15 cellular contexts compared by ENCODE assay signal in the genomic region with DNA sequence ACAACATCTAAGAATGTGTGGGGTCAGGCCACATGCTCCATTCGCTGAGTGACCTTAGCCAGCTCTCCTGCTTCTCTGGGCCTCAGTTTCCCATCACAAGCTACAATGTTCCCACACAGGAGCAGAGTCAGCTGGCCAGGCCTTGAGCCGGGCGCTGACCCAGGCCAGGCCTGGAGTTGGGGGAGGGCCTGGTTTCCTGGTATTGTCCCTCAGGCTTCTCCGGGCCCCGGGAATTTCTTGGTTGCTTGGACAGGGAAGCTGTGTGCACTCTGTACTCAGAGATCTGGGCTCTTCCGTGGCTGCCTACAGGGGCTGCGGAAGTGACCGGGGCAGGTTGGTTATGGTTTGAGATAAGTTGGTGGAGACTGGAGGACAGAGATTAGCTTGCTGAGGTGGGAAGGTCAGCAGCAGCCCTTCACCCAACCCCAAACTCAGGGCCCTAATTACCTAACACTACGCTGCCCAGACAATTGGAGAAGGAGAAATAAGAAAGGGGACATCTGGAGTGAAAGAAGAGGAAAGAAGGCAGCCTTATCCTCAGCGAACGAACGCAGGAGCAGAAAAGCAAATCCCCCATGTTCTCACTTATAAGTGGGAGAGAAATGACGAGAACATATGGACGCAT. TPM values are rescaled to one million over a fixed set of nuclear protein-coding genes. Genes with fewer than 3 reads are reported as not detected.
A peak's percentile ranks its signal among the peaks of the same experiment; 100 is the strongest.
DNase-seq lines count a peak whose midpoint lies in the region; ATAC-seq and TF ChIP-seq lines count a peak whose summit lies in the region.
"Had no signal": no experiment of that assay in that cellular context is flagged by ENCODE, and none has a peak within 500 bp of the region (broad histone marks: within the 10 kb centered on the region; RNA-seq: fewer than 3 reads in every experiment).

No MANE protein-coding gene starts in this region.

- TF ChIP-seq CTCF in cardiac muscle cell (IDR thresholded peaks at IDR 0.05; ENCODE audit: low read depth, low read length) (no peak), neural crest cell (conservative IDR thresholded peaks at IDR 0.05) (no peak)

- H3K36me3 ChIP-seq in cardiac muscle cell = peaks cover 9% of the 10 kb centered on the region
- H3K36me3 ChIP-seq: suprapubic skin had no signal

- peaks cover 16% of the 10 kb centered on the region for H3K4me1 Mint-ChIP-seq in neural crest cell

- intact Hi-C loops in Right ventricle myocardium inferior (cut with DNase I) (loop anchor here (5.0 kb wide), 1 partner anchor 172 kb away; no protein-coding TSS in a partner anchor), cardiac septum (cut with DNase I) (no loop called here)

- ATAC-seq in Right ventricle myocardium inferior (peak; percentile 47), HG02798 (IDR thresholded peaks at IDR 0.05; ENCODE audit: poor library complexity, unreplicated experiment) (no peak)

- no peaks in the 10 kb centered on the region for H3K27me3 Mint-ChIP-seq in neural crest cell (ENCODE audit: low read depth)
- H3K27me3 Mint-ChIP-seq: memory B cell had no signal

- H3K36me3 Mint-ChIP-seq in neural crest cell (ENCODE audit: low read depth) = no peaks in the 10 kb centered on the region
- H3K36me3 Mint-ChIP-seq: activated CD4-positive, alpha-beta memory T cell treated with anti-CD3 and anti-CD28 coated beads for 36 hours had no signal

- no peak overlapping the region for H3K4me3 ChIP-seq in cardiac muscle cell
- H3K4me3 ChIP-seq: suprapubic skin had no signal

- H3K4me1 ChIP-seq in cardiac muscle cell (ENCODE audit: low read depth) = peaks cover 27% of the 10 kb centered on the region
- H3K4me1 ChIP-seq: suprapubic skin had no signal

- no peaks in the 10 kb centered on the region for H3K27me3 ChIP-seq in cardiac muscle cell
- H3K27me3 ChIP-seq: suprapubic skin had no signal

- peak overlapping the region; percentile 90 for H3K27ac Mint-ChIP-seq in neural crest cell (ENCODE audit: unreplicated experiment)
- H3K27ac Mint-ChIP-seq: activated CD4-positive, alpha-beta memory T cell treated with anti-CD3 and anti-CD28 coated beads for 36 hours; memory B cell; T-helper 2 cell treated with Interferon-gamma antibody and Interleukin-4, amounts not matched to agents 5 μg/mL and 100 μg/mL, for 36 hours had no signal

- no peak overlapping the region for H3K4me3 Mint-ChIP-seq in neural crest cell
- H3K4me3 Mint-ChIP-seq: activated CD4-positive, alpha-beta memory T cell treated with anti-CD3 and anti-CD28 coated beads for 36 hours; memory B cell; T-helper 2 cell treated with Interferon-gamma antibody and Interleukin-4, amounts not matched to agents 5 μg/mL and 100 μg/mL, for 36 hours had no signal

- DNase-seq in Right ventricle myocardium inferior (ENCODE audit: missing footprints) (no peak), cardiac septum (ENCODE audit: low spot score) (no peak), cardiac muscle cell (ENCODE audit: low read depth in 1 of 2, low spot score in 1 of 2) (peak; percentile 31 to 59), neural crest cell (ENCODE audit: low read depth, low spot score) (no peak), NCI-H1417 treated with DMSO at 0.1 percent for 48 hours (lab: John Stamatoyannopoulos, UW) (no peak), NCI-H526 treated with DMSO at 0.1 percent for 48 hours (lab: John Stamatoyannopoulos, UW) (no peak), NCI-H446 treated with DMSO at 0.1 percent for 48 hours (lab: John Stamatoyannopoulos, UW) (no peak)
- DNase-seq: 8988T; activated CD4-positive, alpha-beta memory T cell treated with anti-CD3 and anti-CD28 coated beads for 36 hours; COR-L47; NCI-H2171 treated with DMSO at 0.1 percent for 48 hours had no signal

- H3K27ac ChIP-seq in cardiac muscle cell = peak overlapping the region; percentile 89
- H3K27ac ChIP-seq: suprapubic skin had no signal

- H3K9me3 ChIP-seq in cardiac muscle cell (ENCODE audit: low read depth) = no peaks in the 10 kb centered on the region
- H3K9me3 ChIP-seq: suprapubic skin had no signal

- H3K9me3 Mint-ChIP-seq in neural crest cell = no peaks in the 10 kb centered on the region
- H3K9me3 Mint-ChIP-seq: activated CD4-positive, alpha-beta memory T cell treated with anti-CD3 and anti-CD28 coated beads for 36 hours; memory B cell; T-helper 2 cell treated with Interferon-gamma antibody and Interleukin-4, amounts not matched to agents 5 μg/mL and 100 μg/mL, for 36 hours had no signal

RNA-seq across cellular contexts. Expression of a gene that starts 6.3 kb away (rescaled TPM):
- 581 TPM for total RNA-seq in Right ventricle myocardium inferior
- 792 TPM for total RNA-seq in cardiac septum
- total RNA-seq in cardiac muscle cell = 144 and 275 TPM in 2 replicates
- 119 and 192 TPM in 2 replicates for polyA plus RNA-seq in cardiac muscle cell
- 1.2 and 1.4 TPM in 2 replicates for total RNA-seq in neural crest cell
- total RNA-seq: activated CD4-positive, alpha-beta memory T cell treated with anti-CD3 and anti-CD28 coated beads for 36 hours had no signal

Comparison
In these comparisons a context has a peak if more than half of its experiments do, and no peak if none do; other contexts are left out.
1. DNase-seq: peak in cardiac muscle cell (2 of 2); none in Right ventricle myocardium inferior (single experiment), cardiac septum (single experiment), neural crest cell (single experiment), NCI-H1417 treated with DMSO at 0.1 percent for 48 hours (single experiment), NCI-H526 treated with DMSO at 0.1 percent for 48 hours (single experiment) and NCI-H446 treated with DMSO at 0.1 percent for 48 hours (single experiment).
2. RNA of a gene that starts 6.3 kb away (total RNA-seq): 792 TPM in cardiac septum (single experiment), 581 TPM in Right ventricle myocardium inferior (single experiment) and 144 to 275 TPM in cardiac muscle cell; 1.2 to 1.4 TPM in neural crest cell; every median in the first group is over 10 times any median in the second.